ENCODE assay signal across 8 cellular contexts in the genomic region with DNA sequence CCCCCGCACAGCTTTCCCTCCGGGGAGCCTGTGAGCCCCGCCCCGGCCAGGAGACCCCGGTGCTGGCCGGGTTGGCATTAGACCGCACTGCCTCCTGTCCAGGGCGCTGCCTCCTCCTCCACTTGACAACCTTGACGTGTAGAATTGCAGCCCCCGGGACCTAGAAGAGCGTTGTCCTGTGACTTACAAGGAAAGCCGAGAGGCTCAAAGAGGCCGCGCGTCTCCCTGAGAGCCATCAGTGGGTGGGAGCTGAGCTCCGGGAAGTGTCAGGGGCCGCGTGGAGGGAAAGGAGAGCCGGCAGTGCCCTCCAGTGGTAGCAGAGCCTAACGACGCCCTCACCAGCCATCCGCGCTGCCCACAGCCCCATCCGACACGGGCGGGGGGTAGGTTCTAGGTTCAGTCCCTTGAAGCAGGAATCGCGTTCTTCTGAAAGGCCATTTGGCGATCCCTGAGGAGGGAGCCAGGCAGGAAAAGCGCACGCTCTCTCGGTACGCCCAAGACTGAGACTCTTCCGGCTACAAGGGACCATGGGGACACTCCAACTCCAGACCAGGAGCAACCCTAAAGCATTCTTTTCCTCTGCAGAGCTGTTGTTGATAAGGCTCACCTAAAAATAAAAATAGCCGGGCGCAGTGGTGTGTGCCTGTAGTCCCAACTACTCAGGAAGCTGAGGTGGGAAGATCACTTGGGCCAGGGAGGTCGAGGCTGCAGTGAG. TPM values are rescaled to one million over a fixed set of nuclear protein-coding genes. Genes with fewer than 3 reads are reported as not detected.
DNase-seq lines count a peak whose midpoint lies in the region; ATAC-seq and TF ChIP-seq lines count a peak whose summit lies in the region.

No MANE protein-coding gene starts in this region.

- no peaks in the 10 kb centered on the region for H3K9me3 Mint-ChIP-seq in T-cell

- no peaks in the 10 kb centered on the region for H3K27me3 ChIP-seq in adrenal gland
- no peaks in the 10 kb centered on the region for H3K27me3 ChIP-seq in right cardiac atrium (ENCODE audit: control insufficient read depth, insufficient read depth)
- no peaks in the 10 kb centered on the region for H3K27me3 ChIP-seq in vagina

- DNase-seq in NAMALWA (ENCODE audit: low spot score) (peak; percentile 74), T-cell (peak; percentile 30 to 71 (median 62)), adrenal gland (peak; percentile 74 to 88 (median 84)), right cardiac atrium (peak; percentile 83 to 93 (median 93)), putamen (ENCODE audit: low spot score) (peak; percentile 71), vagina (ENCODE audit: extremely low spot score in 2 of 2) (no peak)

- H3K27ac Mint-ChIP-seq in T-cell = no peak overlapping the region

- 8 to 14% (median 8%) methylated on average over 27 to 37 of the region's 37 CpGs for WGBS in adrenal gland, 4 donors
- 3% methylated on average over 37 of the region's 37 CpGs for WGBS in right cardiac atrium

- H3K4me1 Mint-ChIP-seq in T-cell = peaks cover 10 to 16% (median 13%) of the 10 kb centered on the region in 3 donors

- intact Hi-C loops in adrenal gland (cut with DNase I) = loop anchor here in 1 of 2 donors (5.0 kb wide), 1 partner anchor 338 kb away; no protein-coding TSS in a partner anchor
- intact Hi-C loops in right cardiac atrium (cut with DNase I) = loop anchor here (5.0 to 10.0 kb wide), 5 partner anchors 210 to 430 kb away; partner anchors contain the start of gene GALNT10 (in 1 of the 4)
- intact Hi-C loops in vagina (cut with DNase I) = loop anchor here (10.0 kb wide), 2 partner anchors 210 to 430 kb away; partner anchors contain the start of gene GALNT10

- H3K9me3 ChIP-seq in adrenal gland (replicated peaks in 1 of 3) = no peaks in the 10 kb centered on the region
- no peaks in the 10 kb centered on the region for H3K9me3 ChIP-seq in right cardiac atrium (ENCODE audit: control insufficient read depth, low read length)
- H3K9me3 ChIP-seq in vagina = no peaks in the 10 kb centered on the region

- TF ChIP-seq CTCF in GM12873 (IDR thresholded peaks at IDR 0.05; ENCODE audit: insufficient read depth, low read depth, low read length, missing control alignments) (peak; percentile 89), adrenal gland (IDR thresholded peaks at IDR 0.05) (peak; percentile 72 to 95 (median 88)), vagina (IDR thresholded peaks at IDR 0.05) (peak; percentile 75 to 86 (median 82))

- H3K4me3 ChIP-seq in adrenal gland (peak overlapping the region in 1 of 4 donors; percentile 44), right cardiac atrium (ENCODE audit: low read length) (peak overlapping the region; percentile 22), vagina (peak overlapping the region; percentile 28 to 33)

- POLR2A ChIA-PET in T-cell (lab: Charles Lee) = interaction anchor here in 1 of 2 donors (0.6 kb wide), 1 partner anchor 10 kb away, joined by 3 read pairs; no protein-coding TSS in a partner anchor

- no peak overlapping the region for H3K27ac ChIP-seq in adrenal gland
- no peak overlapping the region for H3K27ac ChIP-seq in right cardiac atrium (ENCODE audit: low read length)
- H3K27ac ChIP-seq in vagina = no peak overlapping the region

- CTCF ChIA-PET in T-cell (lab: Charles Lee) = interaction anchor here (0.6 to 4.1 kb wide), 12 partner anchors 10 to 431 kb away, joined by 3 to 51 read pairs (median 4); no protein-coding TSS in a partner anchor

- ATAC-seq in HG02588 (IDR thresholded peaks at IDR 0.05; ENCODE audit: unreplicated experiment) = peak; percentile 98
- peak; percentile 92 to 98 (median 94) for ATAC-seq in T-cell (replicated peaks in 1 of 4)
- ATAC-seq in right cardiac atrium = peak; percentile 95 to 97

- TF ChIP-seq POLR2A in adrenal gland (IDR thresholded peaks at IDR 0.05) (no peak), vagina (IDR thresholded peaks at IDR 0.05) (no peak)

- H3K4me1 ChIP-seq in adrenal gland (replicated peaks in 1 of 2) (peaks cover 0 to 9% of the 10 kb centered on the region in 2 donors), right cardiac atrium (ENCODE audit: control insufficient read depth, insufficient read depth, low read length) (no peaks in the 10 kb centered on the region), vagina (peaks cover 9% of the 10 kb centered on the region)

- H3K27me3 Mint-ChIP-seq in T-cell = no peaks in the 10 kb centered on the region

- peak overlapping the region; percentile 17 to 70 (median 21) for H3K4me3 Mint-ChIP-seq in T-cell

- H3K36me3 Mint-ChIP-seq in T-cell = peaks cover 6% of the 10 kb centered on the region

- H3K36me3 ChIP-seq in adrenal gland (replicated peaks in 1 of 2) = no peaks in the 10 kb centered on the region
- H3K36me3 ChIP-seq in vagina = no peaks in the 10 kb centered on the region

RNA-seq across cellular contexts. Expression of gene SAP30L, which starts 40.6 kb away (rescaled TPM):
- total RNA-seq in T-cell (10 to 100 TPM; 32.5 to 48.4 (median 38.1) TPM), adrenal gland (10 to 100 TPM; 22.5 to 42.2 (median 35.8) TPM), right cardiac atrium (10 to 100 TPM; 24.6 to 34.0 (median 30.8) TPM), vagina (54.3 TPM)
- polyA plus RNA-seq in adrenal gland (10 to 100 TPM; 36.2 to 65.1 (median 44.8) TPM), right cardiac atrium (13.5 TPM)

Comparison
In these comparisons a context has a peak if more than half of its experiments do, and no peak if none do; other contexts are left out.
1. DNase-seq: peak in NAMALWA (single experiment), T-cell (34 of 34), adrenal gland (7 of 7), right cardiac atrium (3 of 3) and putamen (single experiment); none in vagina (0 of 2).
2. Peak in every context shown above with its lines, with median percentiles within 50 percentile points of each other: CTCF ChIP-seq and ATAC-seq.